ENCODE assay signal across 14 cellular contexts in genomic region chr5:57778528-57779175, GRCh38.
DNase-seq lines count a peak whose midpoint lies in the region; ATAC-seq, FAIRE-seq and TF ChIP-seq lines count a peak whose summit lies in the region.
"Had no signal": no experiment of that assay in that cellular context is flagged by ENCODE, and none has a peak within 500 bp of the region (broad histone marks: within the 10 kb centered on the region; RNA-seq: fewer than 3 reads in every experiment).

No MANE protein-coding gene starts in this region.

- no peaks in the 10 kb centered on the region for H3K27me3 ChIP-seq in PC-9 (ENCODE audit: insufficient read depth, low read depth)
- H3K27me3 ChIP-seq in endothelial cell of umbilical vein (ENCODE audit: control insufficient read depth in 2 of 2, insufficient read depth in 2 of 2, low read length in 2 of 2): no peaks in the 10 kb centered on the region
- H3K27me3 ChIP-seq in mesenchymal stem cell (ENCODE audit: control insufficient read depth in 1 of 2, insufficient read depth in 1 of 2, low read length in 2 of 2): no peaks in the 10 kb centered on the region
- H3K27me3 ChIP-seq: stomach had no signal

- H3K23ac ChIP-seq in mesenchymal stem cell (ENCODE audit: low read length in 2 of 2): no peak overlapping the region

- H3K27ac ChIP-seq in A549: peak overlapping the region; percentile 29 to 74; a peak in 5 of 6 replicates
- peak overlapping the region; percentile 55; the same call in 1 of the 2 replicates for H3K27ac ChIP-seq in PC-9
- peak overlapping the region; percentile 71 for H3K27ac ChIP-seq in endothelial cell of umbilical vein (ENCODE audit: insufficient read depth, low read depth, low read length)
- peak overlapping the region; percentile 19 for H3K27ac ChIP-seq in mesenchymal stem cell (ENCODE audit: low read length, poor library complexity, severe bottlenecking)

- no peak for TF ChIP-seq RAD21 in A549 (conservative IDR thresholded peaks at IDR 0.05 in 1 of 2, IDR thresholded peaks at IDR 0.05 in 1 of 2)

- no peaks in the 10 kb centered on the region for H3K36me3 ChIP-seq in PC-9 (ENCODE audit: low read depth)
- no peaks in the 10 kb centered on the region for H3K36me3 ChIP-seq in endothelial cell of umbilical vein (ENCODE audit: control insufficient read depth in 2 of 2, extremely low read depth in 1 of 2, insufficient read depth in 2 of 2, low read length in 2 of 2)
- H3K36me3 ChIP-seq in mesenchymal stem cell (ENCODE audit: control insufficient read depth in 1 of 2, insufficient read depth in 2 of 2, low read depth in 1 of 2, low read length in 2 of 2): no peaks in the 10 kb centered on the region
- H3K36me3 ChIP-seq: stomach had no signal

- peak overlapping the region; percentile 2 for H2AK5ac ChIP-seq in mesenchymal stem cell (ENCODE audit: low read length, severe bottlenecking)

- H3K4me3 ChIP-seq in A549 (no peak overlapping the region), PC-9 (no peak overlapping the region), endothelial cell of umbilical vein (replicated peaks in 1 of 3; ENCODE audit: insufficient read depth in 1 of 3, low read depth in 1 of 3, low read length in 3 of 3) (no peak overlapping the region), mesenchymal stem cell (ENCODE audit: insufficient read depth in 1 of 2, low read depth in 1 of 2, low read length in 2 of 2) (no peak overlapping the region)
- H3K4me3 ChIP-seq: stomach had no signal

- ATAC-seq in A549: no peak
- ATAC-seq in GM21447 (IDR thresholded peaks at IDR 0.05; ENCODE audit: unreplicated experiment): no peak
- ATAC-seq: T-helper 17 cell had no signal

- H3K18ac ChIP-seq in mesenchymal stem cell (ENCODE audit: low read depth in 1 of 2, low read length in 2 of 2): peak overlapping the region in 1 of 2 experiments; percentile 11

- H3K14ac ChIP-seq in mesenchymal stem cell (ENCODE audit: low read length in 2 of 2): no peak overlapping the region

- H2BK5ac ChIP-seq in mesenchymal stem cell (ENCODE audit: low read depth, low read length, poor library complexity, severe bottlenecking): no peak overlapping the region

- no peaks in the 10 kb centered on the region for H3K79me1 ChIP-seq in mesenchymal stem cell (replicated peaks; ENCODE audit: low read length, poor library complexity, severe bottlenecking)

- FAIRE-seq in A549 (lab: Jason Lieb, UNC) (no peak), endothelial cell of umbilical vein (lab: Jason Lieb, UNC) (peak; percentile 59)

- CTCF ChIA-PET in A549 (lab: Yijun Ruan, JAX): interaction anchor here (0.6 to 11.0 kb wide), 67 partner anchors 9 to 1071 kb away, joined by 3 to 149 read pairs (median 6); partner anchors contain the start of gene PLK2
- CTCF ChIA-PET in PC-9 (lab: Charles Lee): interaction anchor here (0.7 to 2.8 kb wide), 8 partner anchors 38 to 682 kb away, joined by 3 to 26 read pairs (median 6); no protein-coding TSS in a partner anchor
- CTCF ChIA-PET in endothelial cell of umbilical vein (lab: Charles Lee): interaction anchor here (0.7 to 6.3 kb wide), 57 partner anchors 11 to 1071 kb away, joined by 3 to 260 read pairs (median 6); partner anchors contain the start of gene PLK2

- TF ChIP-seq POLR2A in A549 (IDR thresholded peaks at IDR 0.05; ENCODE audit: low read length) (no peak), endothelial cell of umbilical vein (IDR thresholded peaks at IDR 0.05; ENCODE audit: low read depth, low read length) (peak; percentile 28)

- no peak overlapping the region for H2BK15ac ChIP-seq in mesenchymal stem cell (ENCODE audit: low read depth, poor library complexity, severe bottlenecking)

- H2BK12ac ChIP-seq in mesenchymal stem cell (ENCODE audit: low read length in 2 of 2): no peak overlapping the region

- no peaks in the 10 kb centered on the region for H3K9me2 ChIP-seq in PC-9 (ENCODE audit: insufficient read depth)

- TF ChIP-seq EP300 in A549 (IDR thresholded peaks at IDR 0.05): no peak

- H3K4me1 ChIP-seq in A549: peaks cover 53% of the 10 kb centered on the region
- peaks cover 20% of the 10 kb centered on the region for H3K4me1 ChIP-seq in PC-9 (replicated peaks; ENCODE audit: insufficient read depth)
- H3K4me1 ChIP-seq in endothelial cell of umbilical vein (ENCODE audit: control insufficient read depth, extremely low read depth, insufficient read depth, low read length): peaks cover 37% of the 10 kb centered on the region
- peaks cover 1% of the 10 kb centered on the region for H3K4me1 ChIP-seq in mesenchymal stem cell (ENCODE audit: control insufficient read depth, insufficient read depth, low read depth, low read length)

- dilution Hi-C loops in endothelial cell of umbilical vein (cut with MboI; ENCODE audit: extremely low pct_ligation_motif_present, low sequenced_read_pairs): loop anchor here (25.0 kb wide), 1 partner anchor 684 kb away; the partner anchor contains the start of gene PLK2

- no peak overlapping the region for H3K4ac ChIP-seq in mesenchymal stem cell (ENCODE audit: low read depth in 1 of 2, low read length in 2 of 2)

- peak in 1 of 2 experiments; percentile 11 for DNase-seq in A549 (ENCODE audit: low read depth in 1 of 2, low spot score in 1 of 2)
- peak in 1 of 2 experiments; percentile 39 for DNase-seq in PC-9
- peak; percentile 92 for DNase-seq in endothelial cell of umbilical vein (ENCODE audit: low read depth, low spot score)
- DNase-seq in mesenchymal stem cell: peak; percentile 31
- no peak for DNase-seq in NCI-H2107 (lab: John Stamatoyannopoulos, UW)
- no peak for DNase-seq in NCI-H748 treated with DMSO at 0.1 percent for 48 hours (lab: John Stamatoyannopoulos, UW)
- no peak for DNase-seq in stimulated activated CD4-positive, alpha-beta T cell treated with anti-CD3 and anti-CD28 coated beads, Interleukin-4, amount 100 ng/mL, for 1 hour
- DNase-seq: 8988T; activated CD8-positive, alpha-beta memory T cell treated with anti-CD3 and anti-CD28 coated beads for 24 hours; H7; SIG-M5; stomach; T-helper 17 cell had no signal

- H3K9ac ChIP-seq in endothelial cell of umbilical vein (replicated peaks; ENCODE audit: extremely low read depth, insufficient read depth, low read length): peak overlapping the region; percentile 46
- no peak overlapping the region for H3K9ac ChIP-seq in mesenchymal stem cell (ENCODE audit: low read length)

- H4K20me1 ChIP-seq in PC-9 (ENCODE audit: insufficient read depth): no peaks in the 10 kb centered on the region
- no peaks in the 10 kb centered on the region for H4K20me1 ChIP-seq in endothelial cell of umbilical vein (replicated peaks; ENCODE audit: control insufficient read depth, extremely low read depth, insufficient read depth, low read length)

- BruUV-seq in PC-9 (replicated peaks; lab: Mats Ljungman, UMichigan) (no TSS peak), endothelial cell of umbilical vein (replicated peaks; lab: Mats Ljungman, UMichigan) (no TSS peak)

- POLR2A ChIA-PET in A549 (lab: Yijun Ruan, JAX) (interaction anchor here (1.1 to 3.0 kb wide), 4 partner anchors 109 to 681 kb away, joined by 3 to 35 read pairs (median 5); partner anchors contain the start of gene PLK2), PC-9 (lab: Charles Lee; ENCODE audit: unreplicated experiment) (interaction anchor here (0.6 to 1.1 kb wide), 7 partner anchors 64 to 681 kb away, joined by 3 to 8 read pairs (median 7); no protein-coding TSS in a partner anchor), endothelial cell of umbilical vein (lab: Charles Lee) (interaction anchor here (0.8 to 3.0 kb wide), 8 partner anchors 128 to 681 kb away, joined by 3 to 50 read pairs (median 4); partner anchors contain the start of gene PLK2)

- no peaks in the 10 kb centered on the region for H3K9me3 ChIP-seq in A549
- peaks cover 5% of the 10 kb centered on the region; the same call in 1 of the 2 replicates for H3K9me3 ChIP-seq in PC-9 (ENCODE audit: insufficient read depth, low read depth)
- H3K9me3 ChIP-seq in endothelial cell of umbilical vein (replicated peaks; ENCODE audit: control insufficient read depth, insufficient read depth, low read length): no peaks in the 10 kb centered on the region
- H3K9me3 ChIP-seq in mesenchymal stem cell (ENCODE audit: control insufficient read depth, low read length): no peaks in the 10 kb centered on the region
- H3K9me3 ChIP-seq: stomach had no signal

- H2AFZ ChIP-seq in PC-9: no peak overlapping the region
- H2AFZ ChIP-seq in endothelial cell of umbilical vein (ENCODE audit: low read depth, low read length): no peak overlapping the region
- H2AFZ ChIP-seq in mesenchymal stem cell (ENCODE audit: low read depth, low read length): no peak overlapping the region

- H3K9me1 ChIP-seq in endothelial cell of umbilical vein (replicated peaks; ENCODE audit: control insufficient read depth, extremely low read depth, insufficient read depth, low read length): no peaks in the 10 kb centered on the region

- H3K4me2 ChIP-seq in A549 (0 out of 3 replicates have a peak overlapping the region, but pooled peaks have one; percentile 0), PC-9 (no peak overlapping the region), endothelial cell of umbilical vein (ENCODE audit: insufficient read depth, low read length) (peak overlapping the region; percentile 10), mesenchymal stem cell (ENCODE audit: low read length, poor library complexity, severe bottlenecking) (no peak overlapping the region)

- WGBS in A549 (ENCODE audit: missing lambda C conversion rate): 82% methylated on average over 1 of the region's 1 CpG
- 89% methylated on average over 1 of the region's 1 CpG for WGBS in mesenchymal stem cell

- TF ChIP-seq CTCF in A549 (IDR thresholded peaks at IDR 0.05): no peak
- no peak for TF ChIP-seq CTCF in PC-9 (conservative IDR thresholded peaks at IDR 0.05)
- no peak for TF ChIP-seq CTCF in endothelial cell of umbilical vein (IDR thresholded peaks at IDR 0.05; ENCODE audit: extremely low read depth in 1 of 2, insufficient read depth in 1 of 2, low read depth in 1 of 2, low read length in 2 of 2)

- intact Hi-C loops in PC-9 (cut with micrococcal nuclease; ENCODE audit: unreplicated experiment) (loop anchor here (1.0 to 2.0 kb wide), 14 partner anchors 43 to 1072 kb away; partner anchors contain the start of gene PLK2), endothelial cell of umbilical vein (cut with micrococcal nuclease) (loop anchor here (1.0 to 5.0 kb wide), 11 partner anchors 80 to 1074 kb away; partner anchors contain the start of gene PLK2)

- H2BK120ac ChIP-seq in mesenchymal stem cell (ENCODE audit: low read depth, low read length): no peak overlapping the region

- H3K79me2 ChIP-seq in PC-9 (ENCODE audit: low read depth) (no peaks in the 10 kb centered on the region), endothelial cell of umbilical vein (ENCODE audit: control insufficient read depth, insufficient read depth, low read length) (no peaks in the 10 kb centered on the region)

- H3F3A ChIP-seq in PC-9 (ENCODE audit: insufficient read depth, low read depth): no peaks in the 10 kb centered on the region; the same call in 1 of the 2 replicates

- no peak overlapping the region for H4K8ac ChIP-seq in mesenchymal stem cell (ENCODE audit: low read length)

- no peak overlapping the region for H4K91ac ChIP-seq in mesenchymal stem cell (ENCODE audit: low read length)

TF ChIP-seq in A549, 52 proteins besides CTCF, POLR2A, EP300 and RAD21:
- TF ChIP-seq RARB (CRISPR knock-in tag; IDR thresholded peaks at IDR 0.05) (no peak), CEBPB (IDR thresholded peaks at IDR 0.05) (peak; percentile 77 to 89)

TF ChIP-seq in endothelial cell of umbilical vein, 7 proteins besides CTCF, POLR2A, EP300 and RAD21 (continues in another document):
- TF ChIP-seq FOS (IDR thresholded peaks at IDR 0.05; ENCODE audit: borderline replicate concordance, insufficient read depth, low read length): no peak

Comparison
In these comparisons a context has a peak if more than half of its experiments do, and no peak if none do; other contexts are left out.
1. DNase-seq: peak in endothelial cell of umbilical vein (single experiment) and mesenchymal stem cell (single experiment); none in NCI-H2107 (single experiment), NCI-H748 treated with DMSO at 0.1 percent for 48 hours (single experiment) and stimulated activated CD4-positive, alpha-beta T cell treated with anti-CD3 and anti-CD28 coated beads, Interleukin-4, amount 100 ng/mL, for 1 hour (single experiment).
2. H3K27ac ChIP-seq: peak in every context shown above with its lines; median percentile 71 in endothelial cell of umbilical vein; 55 in PC-9; 52 in A549; 19 in mesenchymal stem cell.
3. H3K4me2 ChIP-seq: peak in A549 (single experiment) and endothelial cell of umbilical vein (single experiment); none in PC-9 (single experiment) and mesenchymal stem cell (single experiment).